Comparison of ENCODE assay signal across 1 cellular context in the genomic region with DNA sequence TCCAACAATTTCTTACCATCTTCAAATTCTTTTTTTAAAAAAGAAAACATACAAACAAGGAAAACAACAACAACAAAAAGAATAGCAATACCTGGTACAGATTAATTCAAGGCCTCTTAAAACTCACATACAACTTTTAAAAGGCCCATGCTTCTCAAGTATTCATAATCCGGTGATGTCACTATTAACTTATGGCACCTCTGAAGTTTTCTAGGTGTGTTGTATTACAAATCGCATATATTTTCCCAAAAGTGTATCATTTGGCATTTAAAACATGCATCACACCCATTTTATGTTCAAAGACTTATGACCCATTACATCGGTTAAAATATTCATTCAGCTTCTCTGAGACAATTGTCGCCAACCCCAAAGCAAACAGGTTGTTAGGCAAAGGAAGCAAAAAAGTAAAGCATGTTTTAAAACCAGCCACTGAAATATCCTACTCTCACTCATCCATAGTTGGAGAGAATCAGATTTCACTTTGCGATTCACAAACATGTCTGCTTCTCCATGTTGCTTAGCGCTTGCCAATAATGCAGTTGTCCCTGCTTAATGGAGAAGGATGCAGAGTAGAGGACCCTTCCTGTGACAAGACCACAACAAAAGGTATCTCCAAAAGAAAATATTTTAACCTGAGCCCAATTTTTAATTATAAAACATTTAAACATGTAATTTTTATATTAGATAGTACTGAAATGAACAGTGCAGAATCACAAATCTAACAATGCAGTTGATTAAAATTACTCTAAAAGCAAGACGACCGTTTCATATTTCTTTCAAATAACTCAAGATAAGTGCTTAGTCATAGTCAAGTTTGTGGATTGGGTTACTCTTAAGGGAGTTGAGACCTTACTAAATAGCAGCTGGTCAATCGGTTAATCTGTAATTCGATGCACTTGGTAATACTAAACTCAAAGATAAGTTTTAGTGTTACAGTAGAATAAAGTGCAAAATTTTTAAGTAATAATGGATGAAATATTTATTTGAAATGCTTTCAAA.
TF ChIP-seq lines count a peak whose summit lies in the region.

No MANE protein-coding gene starts in this region.

TF ChIP-seq in H1, 55 proteins besides CTCF, POLR2A, EP300 and RAD21:
- TF ChIP-seq RFX5 (IDR thresholded peaks at IDR 0.05; ENCODE audit: borderline replicate concordance, low read depth, low read length) (no peak), MAFK (IDR thresholded peaks at IDR 0.05; ENCODE audit: low read depth, low read length) (0 out of 2 replicates have a peak, but pooled peaks have one; percentile 19), SUZ12 (IDR thresholded peaks at IDR 0.05; ENCODE audit: low read length) (no peak), BRCA1 (IDR thresholded peaks at IDR 0.05; ENCODE audit: low read depth, low read length) (no peak), YY1 (IDR thresholded peaks at IDR 0.05; ENCODE audit: low read depth, low read length) (peak; percentile 27; the same call in 1 of the 2 replicates), PHF8 (conservative IDR thresholded peaks at IDR 0.05; ENCODE audit: low read depth, low read length) (no peak), TEAD4 (IDR thresholded peaks at IDR 0.05; ENCODE audit: low read depth, low read length) (no peak), ASH2L (IDR thresholded peaks at IDR 0.05; ENCODE audit: low read length) (no peak), SRF (IDR thresholded peaks at IDR 0.05; ENCODE audit: low read depth, low read length) (no peak), POU5F1 (IDR thresholded peaks at IDR 0.05; ENCODE audit: low read depth, low read length) (no peak), HDAC2 (IDR thresholded peaks at IDR 0.05; ENCODE audit: borderline replicate concordance in 1 of 2, low read depth in 2 of 2, low read length in 2 of 2) (no peak), JUND (IDR thresholded peaks at IDR 0.05; ENCODE audit: low read length) (no peak), CTBP2 (IDR thresholded peaks at IDR 0.05; ENCODE audit: borderline replicate concordance, insufficient read depth, insufficient read length, low read length) (no peak), KDM1A (IDR thresholded peaks at IDR 0.05; ENCODE audit: borderline replicate concordance, low read length) (no peak), SIRT6 (IDR thresholded peaks at IDR 0.05; ENCODE audit: low read length) (no peak)
- TF ChIP-seq, protein P1, sequence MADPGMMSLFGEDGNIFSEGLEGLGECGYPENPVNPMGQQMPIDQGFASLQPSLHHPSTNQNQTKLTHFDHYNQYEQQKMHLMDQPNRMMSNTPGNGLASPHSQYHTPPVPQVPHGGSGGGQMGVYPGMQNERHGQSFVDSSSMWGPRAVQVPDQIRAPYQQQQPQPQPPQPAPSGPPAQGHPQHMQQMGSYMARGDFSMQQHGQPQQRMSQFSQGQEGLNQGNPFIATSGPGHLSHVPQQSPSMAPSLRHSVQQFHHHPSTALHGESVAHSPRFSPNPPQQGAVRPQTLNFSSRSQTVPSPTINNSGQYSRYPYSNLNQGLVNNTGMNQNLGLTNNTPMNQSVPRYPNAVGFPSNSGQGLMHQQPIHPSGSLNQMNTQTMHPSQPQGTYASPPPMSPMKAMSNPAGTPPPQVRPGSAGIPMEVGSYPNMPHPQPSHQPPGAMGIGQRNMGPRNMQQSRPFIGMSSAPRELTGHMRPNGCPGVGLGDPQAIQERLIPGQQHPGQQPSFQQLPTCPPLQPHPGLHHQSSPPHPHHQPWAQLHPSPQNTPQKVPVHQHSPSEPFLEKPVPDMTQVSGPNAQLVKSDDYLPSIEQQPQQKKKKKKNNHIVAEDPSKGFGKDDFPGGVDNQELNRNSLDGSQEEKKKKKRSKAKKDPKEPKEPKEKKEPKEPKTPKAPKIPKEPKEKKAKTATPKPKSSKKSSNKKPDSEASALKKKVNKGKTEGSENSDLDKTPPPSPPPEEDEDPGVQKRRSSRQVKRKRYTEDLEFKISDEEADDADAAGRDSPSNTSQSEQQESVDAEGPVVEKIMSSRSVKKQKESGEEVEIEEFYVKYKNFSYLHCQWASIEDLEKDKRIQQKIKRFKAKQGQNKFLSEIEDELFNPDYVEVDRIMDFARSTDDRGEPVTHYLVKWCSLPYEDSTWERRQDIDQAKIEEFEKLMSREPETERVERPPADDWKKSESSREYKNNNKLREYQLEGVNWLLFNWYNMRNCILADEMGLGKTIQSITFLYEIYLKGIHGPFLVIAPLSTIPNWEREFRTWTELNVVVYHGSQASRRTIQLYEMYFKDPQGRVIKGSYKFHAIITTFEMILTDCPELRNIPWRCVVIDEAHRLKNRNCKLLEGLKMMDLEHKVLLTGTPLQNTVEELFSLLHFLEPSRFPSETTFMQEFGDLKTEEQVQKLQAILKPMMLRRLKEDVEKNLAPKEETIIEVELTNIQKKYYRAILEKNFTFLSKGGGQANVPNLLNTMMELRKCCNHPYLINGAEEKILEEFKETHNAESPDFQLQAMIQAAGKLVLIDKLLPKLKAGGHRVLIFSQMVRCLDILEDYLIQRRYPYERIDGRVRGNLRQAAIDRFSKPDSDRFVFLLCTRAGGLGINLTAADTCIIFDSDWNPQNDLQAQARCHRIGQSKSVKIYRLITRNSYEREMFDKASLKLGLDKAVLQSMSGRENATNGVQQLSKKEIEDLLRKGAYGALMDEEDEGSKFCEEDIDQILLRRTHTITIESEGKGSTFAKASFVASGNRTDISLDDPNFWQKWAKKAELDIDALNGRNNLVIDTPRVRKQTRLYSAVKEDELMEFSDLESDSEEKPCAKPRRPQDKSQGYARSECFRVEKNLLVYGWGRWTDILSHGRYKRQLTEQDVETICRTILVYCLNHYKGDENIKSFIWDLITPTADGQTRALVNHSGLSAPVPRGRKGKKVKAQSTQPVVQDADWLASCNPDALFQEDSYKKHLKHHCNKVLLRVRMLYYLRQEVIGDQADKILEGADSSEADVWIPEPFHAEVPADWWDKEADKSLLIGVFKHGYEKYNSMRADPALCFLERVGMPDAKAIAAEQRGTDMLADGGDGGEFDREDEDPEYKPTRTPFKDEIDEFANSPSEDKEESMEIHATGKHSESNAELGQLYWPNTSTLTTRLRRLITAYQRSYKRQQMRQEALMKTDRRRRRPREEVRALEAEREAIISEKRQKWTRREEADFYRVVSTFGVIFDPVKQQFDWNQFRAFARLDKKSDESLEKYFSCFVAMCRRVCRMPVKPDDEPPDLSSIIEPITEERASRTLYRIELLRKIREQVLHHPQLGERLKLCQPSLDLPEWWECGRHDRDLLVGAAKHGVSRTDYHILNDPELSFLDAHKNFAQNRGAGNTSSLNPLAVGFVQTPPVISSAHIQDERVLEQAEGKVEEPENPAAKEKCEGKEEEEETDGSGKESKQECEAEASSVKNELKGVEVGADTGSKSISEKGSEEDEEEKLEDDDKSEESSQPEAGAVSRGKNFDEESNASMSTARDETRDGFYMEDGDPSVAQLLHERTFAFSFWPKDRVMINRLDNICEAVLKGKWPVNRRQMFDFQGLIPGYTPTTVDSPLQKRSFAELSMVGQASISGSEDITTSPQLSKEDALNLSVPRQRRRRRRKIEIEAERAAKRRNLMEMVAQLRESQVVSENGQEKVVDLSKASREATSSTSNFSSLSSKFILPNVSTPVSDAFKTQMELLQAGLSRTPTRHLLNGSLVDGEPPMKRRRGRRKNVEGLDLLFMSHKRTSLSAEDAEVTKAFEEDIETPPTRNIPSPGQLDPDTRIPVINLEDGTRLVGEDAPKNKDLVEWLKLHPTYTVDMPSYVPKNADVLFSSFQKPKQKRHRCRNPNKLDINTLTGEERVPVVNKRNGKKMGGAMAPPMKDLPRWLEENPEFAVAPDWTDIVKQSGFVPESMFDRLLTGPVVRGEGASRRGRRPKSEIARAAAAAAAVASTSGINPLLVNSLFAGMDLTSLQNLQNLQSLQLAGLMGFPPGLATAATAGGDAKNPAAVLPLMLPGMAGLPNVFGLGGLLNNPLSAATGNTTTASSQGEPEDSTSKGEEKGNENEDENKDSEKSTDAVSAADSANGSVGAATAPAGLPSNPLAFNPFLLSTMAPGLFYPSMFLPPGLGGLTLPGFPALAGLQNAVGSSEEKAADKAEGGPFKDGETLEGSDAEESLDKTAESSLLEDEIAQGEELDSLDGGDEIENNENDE (IDR thresholded peaks at IDR 0.05; ENCODE audit: insufficient replicate concordance, low read length), result no peak
